ENCODE assay signal across 1 cellular context in the genomic region with DNA sequence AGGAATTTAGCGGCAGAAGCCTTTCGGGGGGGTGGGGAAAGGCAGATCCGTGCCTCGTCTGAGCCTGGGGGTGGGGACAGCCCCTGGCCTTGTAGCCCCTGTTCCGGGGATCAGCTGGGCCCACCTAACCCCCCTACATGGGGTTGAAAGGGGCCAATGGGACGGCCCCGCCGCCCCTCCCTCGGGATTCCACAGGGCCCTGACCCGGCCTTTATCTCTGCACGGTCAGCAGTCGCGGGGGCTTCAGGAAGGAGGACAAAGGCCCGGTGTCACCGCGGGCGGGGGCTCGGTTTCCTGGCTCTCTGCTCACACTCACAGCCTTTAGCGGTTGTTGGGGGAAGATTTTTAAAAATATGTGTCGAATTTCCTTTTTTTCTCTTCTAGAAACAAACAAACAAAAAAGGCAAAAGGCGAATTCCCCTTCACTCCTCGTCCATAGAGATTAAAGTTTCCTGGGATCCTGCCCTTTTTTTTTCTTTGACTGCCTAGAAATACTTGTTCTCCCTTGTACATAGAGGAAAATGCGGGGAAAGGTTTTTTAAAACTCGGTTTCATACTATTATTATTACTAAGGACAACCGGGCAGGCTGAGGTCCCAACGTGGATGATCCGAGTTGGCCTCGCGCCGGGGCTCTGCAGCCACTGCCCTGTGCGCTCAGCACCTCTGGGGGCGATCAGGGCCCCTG.
TF ChIP-seq lines count a peak whose summit lies in the region.

No MANE protein-coding gene starts in this region.

TF ChIP-seq in HepG2, 621 proteins besides CTCF, POLR2A, EP300 and RAD21:
- TF ChIP-seq GABPB1 (CRISPR knock-in tag; IDR thresholded peaks at IDR 0.05) (peak; percentile 55; the same call in 1 of the 2 replicates), EZH2 (conservative IDR thresholded peaks at IDR 0.05; ENCODE audit: low read depth, low read length) (peak; percentile 62; the same call in 1 of the 2 replicates), ZNF124 (CRISPR knock-in tag; IDR thresholded peaks at IDR 0.05) (no peak), CBX2 (IDR thresholded peaks at IDR 0.05; ENCODE audit: low read depth, low read length) (peak; percentile 43; the same call in 1 of the 2 replicates), CBX2 (CRISPR knock-in tag; IDR thresholded peaks at IDR 0.05; ENCODE audit: low read depth) (no peak), HNF4A (CRISPR knock-in tag; IDR thresholded peaks at IDR 0.05) (no peak), ATF1 (CRISPR knock-in tag; IDR thresholded peaks at IDR 0.05) (no peak), EEA1 (CRISPR knock-in tag; IDR thresholded peaks at IDR 0.05; ENCODE audit: borderline replicate concordance) (no peak)
- TF ChIP-seq, protein P1, sequence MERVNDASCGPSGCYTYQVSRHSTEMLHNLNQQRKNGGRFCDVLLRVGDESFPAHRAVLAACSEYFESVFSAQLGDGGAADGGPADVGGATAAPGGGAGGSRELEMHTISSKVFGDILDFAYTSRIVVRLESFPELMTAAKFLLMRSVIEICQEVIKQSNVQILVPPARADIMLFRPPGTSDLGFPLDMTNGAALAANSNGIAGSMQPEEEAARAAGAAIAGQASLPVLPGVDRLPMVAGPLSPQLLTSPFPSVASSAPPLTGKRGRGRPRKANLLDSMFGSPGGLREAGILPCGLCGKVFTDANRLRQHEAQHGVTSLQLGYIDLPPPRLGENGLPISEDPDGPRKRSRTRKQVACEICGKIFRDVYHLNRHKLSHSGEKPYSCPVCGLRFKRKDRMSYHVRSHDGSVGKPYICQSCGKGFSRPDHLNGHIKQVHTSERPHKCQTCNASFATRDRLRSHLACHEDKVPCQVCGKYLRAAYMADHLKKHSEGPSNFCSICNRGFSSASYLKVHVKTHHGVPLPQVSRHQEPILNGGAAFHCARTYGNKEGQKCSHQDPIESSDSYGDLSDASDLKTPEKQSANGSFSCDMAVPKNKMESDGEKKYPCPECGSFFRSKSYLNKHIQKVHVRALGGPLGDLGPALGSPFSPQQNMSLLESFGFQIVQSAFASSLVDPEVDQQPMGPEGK (CRISPR knock-in tag; IDR thresholded peaks at IDR 0.05) = 0 out of 2 replicates have a peak, but pooled peaks have one; percentile 10
- TF ChIP-seq, protein P2, sequence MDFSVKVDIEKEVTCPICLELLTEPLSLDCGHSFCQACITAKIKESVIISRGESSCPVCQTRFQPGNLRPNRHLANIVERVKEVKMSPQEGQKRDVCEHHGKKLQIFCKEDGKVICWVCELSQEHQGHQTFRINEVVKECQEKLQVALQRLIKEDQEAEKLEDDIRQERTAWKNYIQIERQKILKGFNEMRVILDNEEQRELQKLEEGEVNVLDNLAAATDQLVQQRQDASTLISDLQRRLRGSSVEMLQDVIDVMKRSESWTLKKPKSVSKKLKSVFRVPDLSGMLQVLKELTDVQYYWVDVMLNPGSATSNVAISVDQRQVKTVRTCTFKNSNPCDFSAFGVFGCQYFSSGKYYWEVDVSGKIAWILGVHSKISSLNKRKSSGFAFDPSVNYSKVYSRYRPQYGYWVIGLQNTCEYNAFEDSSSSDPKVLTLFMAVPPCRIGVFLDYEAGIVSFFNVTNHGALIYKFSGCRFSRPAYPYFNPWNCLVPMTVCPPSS (IDR thresholded peaks at IDR 0.05) = no peak
